8 cellular contexts compared by ENCODE assay signal in genomic region chr19:32405431-32406160, GRCh38. TPM values are rescaled to one million over a fixed set of nuclear protein-coding genes. Genes with fewer than 3 reads are reported as not detected.
DNase-seq lines count a peak whose midpoint lies in the region; ATAC-seq and TF ChIP-seq lines count a peak whose summit lies in the region.

A gene with protein sequence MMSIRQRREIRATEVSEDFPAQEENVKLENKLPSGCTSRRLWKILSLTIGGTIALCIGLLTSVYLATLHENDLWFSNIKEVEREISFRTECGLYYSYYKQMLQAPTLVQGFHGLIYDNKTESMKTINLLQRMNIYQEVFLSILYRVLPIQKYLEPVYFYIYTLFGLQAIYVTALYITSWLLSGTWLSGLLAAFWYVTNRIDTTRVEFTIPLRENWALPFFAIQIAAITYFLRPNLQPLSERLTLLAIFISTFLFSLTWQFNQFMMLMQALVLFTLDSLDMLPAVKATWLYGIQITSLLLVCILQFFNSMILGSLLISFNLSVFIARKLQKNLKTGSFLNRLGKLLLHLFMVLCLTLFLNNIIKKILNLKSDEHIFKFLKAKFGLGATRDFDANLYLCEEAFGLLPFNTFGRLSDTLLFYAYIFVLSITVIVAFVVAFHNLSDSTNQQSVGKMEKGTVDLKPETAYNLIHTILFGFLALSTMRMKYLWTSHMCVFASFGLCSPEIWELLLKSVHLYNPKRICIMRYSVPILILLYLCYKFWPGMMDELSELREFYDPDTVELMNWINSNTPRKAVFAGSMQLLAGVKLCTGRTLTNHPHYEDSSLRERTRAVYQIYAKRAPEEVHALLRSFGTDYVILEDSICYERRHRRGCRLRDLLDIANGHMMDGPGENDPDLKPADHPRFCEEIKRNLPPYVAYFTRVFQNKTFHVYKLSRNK (plus strand): TSS chr19:32405770. CDS start chr19:32408254, 2,484 bp downstream.

- no peaks in the 10 kb centered on the region for H3K4me1 ChIP-seq in breast epithelium
- peaks cover 14% of the 10 kb centered on the region; the same call in 1 of the 2 replicates for H3K4me1 ChIP-seq in iPS-20b (ENCODE audit: insufficient read depth, low read length)
- H3K4me1 ChIP-seq in skeletal muscle tissue (ENCODE audit: control insufficient read depth in 3 of 3, insufficient read depth in 3 of 3, low read length in 3 of 3) = peaks cover 13 to 18% (median 14%) of the 10 kb centered on the region in 3 donors

- DNase-seq in AG04449 (ENCODE audit: low read depth, low spot score) (peak; percentile 69), NCI-H2171 (lab: John Stamatoyannopoulos, UW) (peak; percentile 88), WERI-Rb-1 (peak; percentile 95), breast epithelium (ENCODE audit: low spot score in 2 of 2) (peak; percentile 94 to 97)

- CTCF ChIA-PET in AG04449 (lab: Yijun Ruan, JAX) = no interaction called here

- H3K4me3 ChIP-seq in AG04449 (ENCODE audit: low read depth, low read length) = peak within 1 kb of the TSS; percentile 91
- peak within 1 kb of the TSS; percentile 52 for H3K4me3 ChIP-seq in WERI-Rb-1 (ENCODE audit: low read depth, low read length)
- peak within 1 kb of the TSS; percentile 83 to 94 (median 87) for H3K4me3 ChIP-seq in breast epithelium
- H3K4me3 ChIP-seq in iPS-20b (ENCODE audit: low read length) = peak within 1 kb of the TSS; percentile 79
- peak within 1 kb of the TSS; percentile 75 to 91 (median 88) for H3K4me3 ChIP-seq in skeletal muscle tissue (ENCODE audit: low read length in 3 of 3)

- H3K9ac ChIP-seq in iPS-20b (ENCODE audit: low read depth, low read length) (peak within 1 kb of the TSS; percentile 92), skeletal muscle tissue (ENCODE audit: low read depth in 1 of 3, low read length in 3 of 3) (peak within 1 kb of the TSS; percentile 86 to 99 (median 95))

- ATAC-seq in GM18868 (IDR thresholded peaks at IDR 0.05; ENCODE audit: unreplicated experiment) (peak; percentile 95), HG03103 (IDR thresholded peaks at IDR 0.05; ENCODE audit: low read depth, unreplicated experiment) (peak; percentile 93)

- no peak for TF ChIP-seq CTCF in AG04449 (IDR thresholded peaks at IDR 0.05; ENCODE audit: insufficient read depth, low read length, missing control alignments)
- TF ChIP-seq CTCF in WERI-Rb-1 (IDR thresholded peaks at IDR 0.05; ENCODE audit: low read depth, low read length) = no peak
- TF ChIP-seq CTCF in breast epithelium (IDR thresholded peaks at IDR 0.05) = no peak

- H3K27me3 ChIP-seq in WERI-Rb-1 (ENCODE audit: insufficient read depth, low read depth, severe bottlenecking) (no peaks in the 10 kb centered on the region), breast epithelium (no peaks in the 10 kb centered on the region), iPS-20b (ENCODE audit: insufficient read depth, low read length) (no peaks in the 10 kb centered on the region), skeletal muscle tissue (ENCODE audit: control insufficient read depth in 3 of 3, insufficient read depth in 3 of 3, low read length in 3 of 3) (no peaks in the 10 kb centered on the region)

- peak within 1 kb of the TSS; percentile 92 for H3K27ac ChIP-seq in WERI-Rb-1
- H3K27ac ChIP-seq in breast epithelium = peak within 1 kb of the TSS; percentile 98 to 99
- H3K27ac ChIP-seq in iPS-20b (ENCODE audit: low read length) = peak within 1 kb of the TSS; percentile 90
- peak within 1 kb of the TSS; percentile 94 for H3K27ac ChIP-seq in skeletal muscle tissue (ENCODE audit: low read depth, low read length)

- POLR2A ChIA-PET in AG04449 (lab: Yijun Ruan, JAX) = interaction anchor here (0.6 to 1.1 kb wide), 11 partner anchors 9 to 1032 kb away, joined by 3 to 12 read pairs (median 3); no protein-coding TSS in a partner anchor

- TF ChIP-seq POLR2A in breast epithelium (IDR thresholded peaks at IDR 0.05) = peak; percentile 97

- H3K36me3 ChIP-seq in WERI-Rb-1 (peaks cover 23% of the 10 kb centered on the region), breast epithelium (no peaks in the 10 kb centered on the region), iPS-20b (ENCODE audit: insufficient read depth, low read depth, low read length) (peaks cover 34% of the 10 kb centered on the region), skeletal muscle tissue (ENCODE audit: control insufficient read depth in 3 of 3, insufficient read depth in 3 of 3, low read length in 3 of 3) (peaks cover 0 to 8% (median 4%) of the 10 kb centered on the region in 3 donors)

- intact Hi-C loops in breast epithelium (cut with DNase I; ENCODE audit: low total_unique reads) = no loop called here

- H3K9me3 ChIP-seq in WERI-Rb-1 (ENCODE audit: severe bottlenecking) (no peaks in the 10 kb centered on the region), breast epithelium (no peaks in the 10 kb centered on the region), iPS-20b (ENCODE audit: insufficient read depth, low read depth, low read length) (no peaks in the 10 kb centered on the region), skeletal muscle tissue (ENCODE audit: control insufficient read depth in 3 of 3, low read length in 3 of 3) (no peaks in the 10 kb centered on the region)

RNA-seq across cellular contexts. Expression of the gene that starts here (rescaled TPM):
- 10 to 100 TPM; 23.8 to 33.1 (median 25.8) TPM for total RNA-seq in breast epithelium
- 19.3 TPM for total RNA-seq in skeletal muscle tissue

Comparison
In these comparisons a context has a peak if more than half of its experiments do, and no peak if none do; other contexts are left out.
1. Peak in every context shown above with its lines: DNase-seq, ATAC-seq, H3K4me3 ChIP-seq and H3K27ac ChIP-seq.